Comparison of ENCODE assay signal across 8 cellular contexts in the genomic region with DNA sequence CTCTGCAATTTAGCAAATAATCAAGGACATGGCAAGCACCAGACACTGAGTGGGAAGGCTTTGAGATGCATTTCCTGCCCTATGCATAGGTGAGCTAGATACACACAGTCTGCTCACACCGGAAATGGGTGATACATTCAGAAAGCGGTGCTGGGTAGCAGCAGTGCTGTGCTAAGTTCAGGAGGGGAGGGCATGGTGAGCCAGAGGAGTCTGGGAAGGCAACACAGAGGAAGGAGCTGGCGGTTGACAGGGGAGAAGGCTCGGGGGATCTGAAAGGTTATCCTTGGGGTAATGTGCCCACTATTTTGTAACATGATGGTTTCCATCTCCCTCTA. TPM values are rescaled to one million over a fixed set of nuclear protein-coding genes. Genes with fewer than 3 reads are reported as not detected.
DNase-seq lines count a peak whose midpoint lies in the region; ATAC-seq, FAIRE-seq and TF ChIP-seq lines count a peak whose summit lies in the region.

No MANE protein-coding gene starts in this region.

- no peak for FAIRE-seq in urothelium cell line (lab: Jason Lieb, UNC)

- no peak overlapping the region for H3K4me3 ChIP-seq in transverse colon

- peaks cover 0 to 5% (median 0%) of the 10 kb centered on the region in 4 donors for H3K4me1 ChIP-seq in transverse colon

- no peaks in the 10 kb centered on the region for H3K9me3 ChIP-seq in T-helper 17 cell (ENCODE audit: control insufficient read depth, low read length, poor library complexity, severe bottlenecking)
- no peaks in the 10 kb centered on the region for H3K9me3 ChIP-seq in transverse colon

- H3K27me3 Mint-ChIP-seq in T-helper 17 cell, result no peaks in the 10 kb centered on the region

- H3K4me1 Mint-ChIP-seq in T-helper 17 cell, result peaks cover 19% of the 10 kb centered on the region

- TF ChIP-seq POLR2A in transverse colon (IDR thresholded peaks at IDR 0.05), result no peak

- WGBS in transverse colon (ENCODE audit: low coverage in 1 of 2), 2 donors, result 76 to 100% methylated on average over 1 to 4 of the region's 4 CpGs

- H3K4me3 Mint-ChIP-seq in T-helper 17 cell, result no peak overlapping the region

- intact Hi-C loops in transverse colon (cut with DNase I; ENCODE audit: low total_unique reads), result no loop called here

- no peak for TF ChIP-seq EP300 in transverse colon (IDR thresholded peaks at IDR 0.05; ENCODE audit: low read depth)

- peak overlapping the region; percentile 90 for H3K27ac Mint-ChIP-seq in T-helper 17 cell

- no peaks in the 10 kb centered on the region for H3K36me3 Mint-ChIP-seq in T-helper 17 cell (ENCODE audit: low read depth)

- no peaks in the 10 kb centered on the region for H3K27me3 ChIP-seq in transverse colon

- H3K27ac ChIP-seq in transverse colon, result no peak overlapping the region

- no peak for TF ChIP-seq CTCF in transverse colon (IDR thresholded peaks at IDR 0.05)

- H3K36me3 ChIP-seq in transverse colon, result no peaks in the 10 kb centered on the region

- ATAC-seq in GM19351 (IDR thresholded peaks at IDR 0.05; ENCODE audit: unreplicated experiment) (peak; percentile 96), T-helper 17 cell (peak; percentile 96)

- DNase-seq in T-helper 17 cell (peak in 2 of 3 donors; percentile 15 to 30), cerebellar cortex (ENCODE audit: low spot score) (no peak), transverse colon (no peak), kidney glomerular epithelial cell (lab: John Stamatoyannopoulos, UW) (no peak), urothelium cell line (ENCODE audit: low spot score) (no peak)
- peak; percentile 56 for DNase-seq in activated effector memory CD4-positive, alpha-beta T cell treated with Interleukin-2 at 50 U/mL for 16 hours
- peak; percentile 35 to 46 for DNase-seq in stimulated activated CD4-positive, alpha-beta T cell treated with anti-CD3 and anti-CD28 coated beads, Interleukin-2, amount 100 ng/mL, for 48 hours

- in situ Hi-C loops in transverse colon (cut with MboI; ENCODE audit: low pct_ligation_motif_present in 1 of 4, low pct_unique_long_range_greater_than_20kb in 1 of 4, low sequenced_read_pairs in 3 of 4), result no loop called here

RNA-seq across cellular contexts. Expression of a gene that starts 57.4 kb away (rescaled TPM):
- total RNA-seq in T-helper 17 cell (1 to 10 TPM in 1 of 2 donors, under 1 TPM in 1; 0.97 to 9.1 TPM), transverse colon (100 to 1,000 TPM; 102 to 260 (median 167) TPM)

Comparison
In these comparisons a context has a peak if more than half of its experiments do, and no peak if none do; other contexts are left out.
1. DNase-seq: peak in T-helper 17 cell (2 of 3), activated effector memory CD4-positive, alpha-beta T cell treated with Interleukin-2 at 50 U/mL for 16 hours (single experiment) and stimulated activated CD4-positive, alpha-beta T cell treated with anti-CD3 and anti-CD28 coated beads, Interleukin-2, amount 100 ng/mL, for 48 hours (2 of 2); none in cerebellar cortex (single experiment), transverse colon (single experiment), kidney glomerular epithelial cell (single experiment) and urothelium cell line (single experiment).
2. RNA of a gene that starts 57.4 kb away (total RNA-seq): 102 to 260 TPM in transverse colon; 0.97 to 9.1 TPM in T-helper 17 cell; every median in the first group is over 10 times any median in the second.